25 cellular contexts compared by ENCODE assay signal in the genomic region with DNA sequence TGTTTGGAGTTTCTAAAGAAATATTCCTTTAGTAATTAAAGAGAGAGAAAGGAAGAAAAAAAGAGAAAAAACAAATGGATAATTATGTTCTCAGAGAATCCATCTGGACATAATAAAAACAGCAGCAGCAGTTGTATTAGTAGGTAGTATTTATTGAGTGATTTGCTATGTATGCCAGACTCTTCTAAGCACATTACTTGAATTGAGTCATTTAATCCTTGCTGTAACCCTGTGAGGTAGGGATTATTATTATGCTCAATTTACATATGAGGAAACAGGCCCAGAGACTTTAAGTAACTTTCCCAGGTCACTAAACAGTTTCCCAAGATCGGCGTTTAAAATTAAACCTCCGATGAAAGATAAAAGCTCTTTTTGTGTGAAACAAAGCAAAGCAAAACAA.
"Had no signal": no experiment of that assay in that cellular context is flagged by ENCODE, and none has a peak within 500 bp of the region (broad histone marks: within the 10 kb centered on the region; RNA-seq: fewer than 3 reads in every experiment).

No MANE protein-coding gene starts in this region.

- ATAC-seq: left ventricle myocardium superior; natural killer cell treated with Interleukin-12 subunit alpha and Interleukin-12 subunit beta and Interleukin-15 and Interleukin-18, amount 100 ng/mL, for 72 hours; pancreas; sciatic nerve; stimulated activated naive CD8-positive, alpha-beta T cell treated with anti-CD3 and anti-CD28 coated beads, Interleukin-15, amount 100 ng/mL, for 72 hours; upper lobe of right lung had no signal

- DNase-seq: dorsolateral prefrontal cortex; effector CD4-positive, alpha-beta T cell; hypothalamus; immature natural killer cell; islet precursor cell; left ventricle myocardium superior; pancreas; stimulated activated CD4-positive, alpha-beta T cell treated with anti-CD3 and anti-CD28 coated beads, Interleukin-12 subunit alpha, Interleukin-12 subunit beta, amount 100 ng/mL, for 4 hours; stimulated activated CD4-positive, alpha-beta T cell treated with anti-CD3 and anti-CD28 coated beads, Interleukin-1b, Interleukin-23, amount 100 ng/mL, for 48 hours; stimulated activated CD4-positive, alpha-beta T cell treated with anti-CD3 and anti-CD28 coated beads, Interleukin-4, amount 100 ng/mL, for 1 hour; stimulated activated CD8-positive, alpha-beta memory T cell treated with anti-CD3 and anti-CD28 coated beads, Interleukin-4, amount 100 ng/mL, for 48 hours; stimulated activated naive CD4-positive, alpha-beta T cell; stimulated activated naive CD8-positive, alpha-beta T cell treated with anti-CD3 and anti-CD28 coated beads, Interleukin-15, amount 100 ng/mL, for 72 hours; transverse colon; upper lobe of right lung; uterus had no signal

- H3K4me2 ChIP-seq: smooth muscle cell had no signal

- H3K4me3 ChIP-seq: dorsolateral prefrontal cortex, esophagus muscularis mucosa, lung, pancreas, right atrium auricular region, smooth muscle cell, suprapubic skin, transverse colon, upper lobe of right lung, uterus had no signal

- H3K27ac ChIP-seq: dorsolateral prefrontal cortex, epithelial cell of prostate, esophagus muscularis mucosa, neutrophil, pancreas, right atrium auricular region, suprapubic skin, transverse colon, upper lobe of right lung, uterus had no signal

- H3K36me3 ChIP-seq: esophagus muscularis mucosa, neutrophil, pancreas, right atrium auricular region, suprapubic skin, transverse colon, upper lobe of right lung, uterus had no signal

- H3K27me3 ChIP-seq: neutrophil, pancreas, right atrium auricular region, suprapubic skin, upper lobe of right lung, uterus had no signal

- H3K9me3 ChIP-seq: esophagus muscularis mucosa, neutrophil, pancreas, right atrium auricular region, suprapubic skin, transverse colon, upper lobe of right lung, uterus had no signal

- H3K4me1 ChIP-seq: esophagus muscularis mucosa, pancreas, right atrium auricular region, transverse colon, upper lobe of right lung, uterus had no signal
